ENCODE assay signal across 1 cellular context in the genomic region with DNA sequence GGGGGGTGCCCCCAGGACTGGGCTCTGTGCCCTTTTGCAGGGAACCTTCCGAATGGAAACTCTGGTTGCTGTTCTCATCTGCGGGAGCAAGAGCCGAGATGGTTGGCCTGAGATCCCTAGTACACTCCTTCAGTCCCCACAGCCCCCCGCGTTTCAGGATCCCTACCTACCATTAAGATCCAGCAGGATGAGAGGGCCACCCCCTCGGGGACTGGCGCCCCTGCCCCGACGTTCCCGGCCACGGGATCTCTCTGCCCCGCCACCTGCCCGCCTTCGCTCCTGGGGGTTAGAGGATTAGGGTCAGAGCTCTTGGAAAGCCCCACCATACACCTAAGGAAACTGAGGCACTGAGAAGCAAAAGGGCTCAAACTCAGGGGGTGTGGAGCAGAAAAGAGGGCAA.
TF ChIP-seq lines count a peak whose summit lies in the region.

No MANE protein-coding gene starts in this region.

TF ChIP-seq in HCT116, 20 proteins besides CTCF, POLR2A, EP300 and RAD21 (continued from another document):
- no peak for TF ChIP-seq EGR1 (IDR thresholded peaks at IDR 0.05; ENCODE audit: low read depth)
- no peak for TF ChIP-seq TCF7L2 (IDR thresholded peaks at IDR 0.05; ENCODE audit: borderline replicate concordance, extremely low read depth, insufficient read depth, insufficient read length)
- TF ChIP-seq, protein P1, sequence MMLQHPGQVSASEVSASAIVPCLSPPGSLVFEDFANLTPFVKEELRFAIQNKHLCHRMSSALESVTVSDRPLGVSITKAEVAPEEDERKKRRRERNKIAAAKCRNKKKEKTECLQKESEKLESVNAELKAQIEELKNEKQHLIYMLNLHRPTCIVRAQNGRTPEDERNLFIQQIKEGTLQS (IDR thresholded peaks at IDR 0.05): no peak
